8 cellular contexts compared by ENCODE assay signal in the genomic region with DNA sequence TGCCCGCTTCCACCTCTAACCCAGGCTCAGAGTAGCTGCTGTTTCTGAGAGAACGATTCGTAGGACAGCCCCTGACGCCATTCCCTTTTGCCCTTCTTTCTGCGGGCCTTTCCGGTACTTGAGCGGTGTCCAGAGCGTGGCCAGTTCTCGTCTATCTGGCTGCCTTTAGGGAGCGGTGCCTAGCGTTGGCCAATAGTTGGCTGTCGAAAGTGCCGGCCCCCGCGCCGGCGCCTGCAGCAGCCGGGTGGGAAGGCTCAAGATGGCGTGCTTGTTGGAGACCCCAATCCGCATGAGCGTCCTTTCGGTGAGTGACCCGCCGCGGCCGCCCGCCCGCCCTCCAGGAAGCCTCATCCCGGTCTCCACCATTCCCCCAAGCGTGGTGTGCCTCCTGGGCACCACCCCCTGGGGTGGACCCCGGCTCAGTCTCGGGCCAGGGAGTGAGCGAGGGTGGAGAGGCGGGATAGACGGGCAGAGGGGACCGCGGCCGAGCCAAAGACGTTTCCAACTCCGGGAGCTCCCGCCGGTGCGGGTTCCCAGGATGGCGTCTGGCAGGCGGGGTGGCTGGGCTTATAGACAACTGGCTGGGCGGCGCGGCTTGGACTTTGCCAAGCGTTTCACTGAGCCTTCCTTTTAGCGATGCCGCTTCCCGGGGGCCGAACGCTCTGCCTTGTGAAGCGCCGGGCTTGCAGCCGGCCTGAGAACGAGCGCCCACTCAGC. TPM values are rescaled to one million over a fixed set of nuclear protein-coding genes. Genes with fewer than 3 reads are reported as not detected.
A peak's percentile ranks its signal among the peaks of the same experiment; 100 is the strongest.
DNase-seq lines count a peak whose midpoint lies in the region; ATAC-seq, FAIRE-seq and TF ChIP-seq lines count a peak whose summit lies in the region.

A gene with protein sequence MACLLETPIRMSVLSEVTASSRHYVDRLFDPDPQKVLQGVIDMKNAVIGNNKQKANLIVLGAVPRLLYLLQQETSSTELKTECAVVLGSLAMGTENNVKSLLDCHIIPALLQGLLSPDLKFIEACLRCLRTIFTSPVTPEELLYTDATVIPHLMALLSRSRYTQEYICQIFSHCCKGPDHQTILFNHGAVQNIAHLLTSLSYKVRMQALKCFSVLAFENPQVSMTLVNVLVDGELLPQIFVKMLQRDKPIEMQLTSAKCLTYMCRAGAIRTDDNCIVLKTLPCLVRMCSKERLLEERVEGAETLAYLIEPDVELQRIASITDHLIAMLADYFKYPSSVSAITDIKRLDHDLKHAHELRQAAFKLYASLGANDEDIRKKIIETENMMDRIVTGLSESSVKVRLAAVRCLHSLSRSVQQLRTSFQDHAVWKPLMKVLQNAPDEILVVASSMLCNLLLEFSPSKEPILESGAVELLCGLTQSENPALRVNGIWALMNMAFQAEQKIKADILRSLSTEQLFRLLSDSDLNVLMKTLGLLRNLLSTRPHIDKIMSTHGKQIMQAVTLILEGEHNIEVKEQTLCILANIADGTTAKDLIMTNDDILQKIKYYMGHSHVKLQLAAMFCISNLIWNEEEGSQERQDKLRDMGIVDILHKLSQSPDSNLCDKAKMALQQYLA (plus strand): TSS at position 6 of the 717 bp plus-strand sequence. CDS start 254 bp downstream, at position 260.

- peak within 1 kb of the TSS; percentile 71 for H3K4me3 ChIP-seq in RWPE2 (ENCODE audit: severe bottlenecking)
- peak within 1 kb of the TSS; percentile 96 for H3K4me3 ChIP-seq in astrocyte (ENCODE audit: insufficient read depth, low read depth, low read length)
- H3K4me3 ChIP-seq in right cardiac atrium (ENCODE audit: low read length) = peak within 1 kb of the TSS; percentile 68
- H3K4me3 ChIP-seq in psoas muscle = peak within 1 kb of the TSS; percentile 97

- H2AFZ ChIP-seq in astrocyte (ENCODE audit: low read depth, low read length) = peak within 1 kb of the TSS; percentile 100

- ATAC-seq in GM19372 (IDR thresholded peaks at IDR 0.05; ENCODE audit: low read depth, unreplicated experiment) = peak; percentile 48
- ATAC-seq in HG03460 (IDR thresholded peaks at IDR 0.05; ENCODE audit: unreplicated experiment) = peak; percentile 57
- peak; percentile 59 for ATAC-seq in RWPE2 (ENCODE audit: low read depth)
- ATAC-seq in right cardiac atrium = peak; percentile 78 to 97
- ATAC-seq in psoas muscle = peak; percentile 67 to 94 (median 83)

- H3K4me1 ChIP-seq in RWPE2 (ENCODE audit: insufficient read depth, poor library complexity, severe bottlenecking) = peaks cover 12% of the 10 kb centered on the region
- H3K4me1 ChIP-seq in astrocyte (ENCODE audit: insufficient read depth, low read length) = peaks cover 6% of the 10 kb centered on the region
- no peaks in the 10 kb centered on the region for H3K4me1 ChIP-seq in right cardiac atrium (ENCODE audit: control insufficient read depth, insufficient read depth, low read length)
- H3K4me1 ChIP-seq in psoas muscle = peaks cover 41% of the 10 kb centered on the region

- H3K9ac ChIP-seq in astrocyte (ENCODE audit: low read length) = peak within 1 kb of the TSS; percentile 93

- H3K36me3 Mint-ChIP-seq in astrocyte (ENCODE audit: low read depth, unreplicated experiment) = peaks cover 2% of the 10 kb centered on the region

- under 1% methylated on average over 59 of the region's 59 CpGs for WGBS in right cardiac atrium
- WGBS in psoas muscle, 3 donors = 0 to 1% (median 1%) methylated on average over 52 to 59 of the region's 59 CpGs

- FAIRE-seq in astrocyte (lab: Jason Lieb, UNC) = no peak

- H3K4me2 ChIP-seq in astrocyte (ENCODE audit: low read length) = peak within 1 kb of the TSS; percentile 92

- H3K27ac ChIP-seq in RWPE2 (ENCODE audit: poor library complexity, severe bottlenecking) (peak within 1 kb of the TSS; percentile 90), astrocyte (ENCODE audit: low read depth, low read length) (peak within 1 kb of the TSS; percentile 99), right cardiac atrium (ENCODE audit: low read length) (peak within 1 kb of the TSS; percentile 97), psoas muscle (peak within 1 kb of the TSS; percentile 98)

- H4K20me1 ChIP-seq in astrocyte (ENCODE audit: insufficient read depth, low read length) = peaks cover 32% of the 10 kb centered on the region

- H3K27me3 Mint-ChIP-seq in astrocyte (ENCODE audit: low read depth, unreplicated experiment) = no peaks in the 10 kb centered on the region

- peak within 1 kb of the TSS; percentile 98 for H3K27ac Mint-ChIP-seq in astrocyte (ENCODE audit: unreplicated experiment)

- intact Hi-C loops in right cardiac atrium (cut with DNase I) = no loop called here
- intact Hi-C loops in psoas muscle (cut with DNase I) = loop anchor here in 1 of 2 donors (10.0 kb wide), 1 partner anchor 227 kb away; no protein-coding TSS in a partner anchor

- H3K4me3 Mint-ChIP-seq in astrocyte (ENCODE audit: unreplicated experiment) = peak within 1 kb of the TSS; percentile 93

- TF ChIP-seq CTCF in RWPE2 (IDR thresholded peaks at IDR 0.05; ENCODE audit: poor library complexity, severe bottlenecking) (no peak), astrocyte (IDR thresholded peaks at IDR 0.05; ENCODE audit: insufficient read depth, low read depth, low read length) (no peak), psoas muscle (IDR thresholded peaks at IDR 0.05) (no peak)

- H3K9me3 ChIP-seq in RWPE2 (ENCODE audit: severe bottlenecking) (no peaks in the 10 kb centered on the region), astrocyte (ENCODE audit: insufficient read depth, low read depth, low read length) (no peaks in the 10 kb centered on the region), right cardiac atrium (ENCODE audit: control insufficient read depth, low read length) (no peaks in the 10 kb centered on the region), psoas muscle (no peaks in the 10 kb centered on the region)

- H3K9me3 Mint-ChIP-seq in astrocyte (ENCODE audit: unreplicated experiment) = no peaks in the 10 kb centered on the region

- H3K36me3 ChIP-seq in RWPE2 (ENCODE audit: low read depth) = peaks cover 20% of the 10 kb centered on the region
- H3K36me3 ChIP-seq in astrocyte (ENCODE audit: insufficient read depth, low read length) = peaks cover 2% of the 10 kb centered on the region
- H3K36me3 ChIP-seq in psoas muscle (ENCODE audit: insufficient read depth in 1 of 2, low read depth in 1 of 2) = peaks cover 0 to 16% of the 10 kb centered on the region in 2 donors

- peaks cover 10% of the 10 kb centered on the region for H3K4me1 Mint-ChIP-seq in astrocyte (ENCODE audit: low read depth, unreplicated experiment)

- DNase-seq in DMS79 (lab: John Stamatoyannopoulos, UW) (peak; percentile 72), RWPE2 (ENCODE audit: low spot score) (peak; percentile 66), astrocyte (ENCODE audit: low read depth) (no peak), right cardiac atrium (peak; percentile 66 to 87 (median 84)), psoas muscle (peak; percentile 62 to 82)
- DNase-seq in effector CD8-positive, alpha-beta T cell (lab: John Stamatoyannopoulos, UW) = no peak

- peaks cover 48% of the 10 kb centered on the region for H3K79me2 ChIP-seq in astrocyte (ENCODE audit: insufficient read depth, low read length)

- no peaks in the 10 kb centered on the region for H3K27me3 ChIP-seq in RWPE2 (ENCODE audit: insufficient read depth, poor library complexity, severe bottlenecking)
- H3K27me3 ChIP-seq in astrocyte (ENCODE audit: insufficient read depth, low read length) = peaks cover 2% of the 10 kb centered on the region
- H3K27me3 ChIP-seq in right cardiac atrium (ENCODE audit: control insufficient read depth, insufficient read depth) = no peaks in the 10 kb centered on the region
- no peaks in the 10 kb centered on the region for H3K27me3 ChIP-seq in psoas muscle (ENCODE audit: insufficient read depth in 3 of 3, low read length in 2 of 3)

RNA-seq across cellular contexts. Expression of the gene that starts here (rescaled TPM):
- total RNA-seq in astrocyte (33.2 and 36.5 TPM in 2 replicates), right cardiac atrium (10 to 100 TPM; 32.9 to 48.6 (median 35.9) TPM), psoas muscle (10 to 100 TPM; 40.1 to 92.1 (median 60.3) TPM)
- polyA plus RNA-seq in right cardiac atrium (14.3 TPM), psoas muscle (10 to 100 TPM; 25.4 to 38.7 (median 27.5) TPM)

Comparison
In these comparisons a context has a peak if more than half of its experiments do, and no peak if none do; other contexts are left out.
1. DNase-seq: peak in DMS79 (single experiment), RWPE2 (single experiment), right cardiac atrium (3 of 3) and psoas muscle (2 of 2); none in astrocyte (single experiment) and effector CD8-positive, alpha-beta T cell (single experiment).
2. Peak in every context shown above with its lines, with median percentiles within 50 percentile points of each other: ATAC-seq, H3K27ac ChIP-seq and H3K4me3 ChIP-seq.